In genomic region chrX:134548257-134548732, GRCh38 we compare ENCODE assay signal across 8 cellular contexts.
A peak's percentile ranks its signal among the peaks of the same experiment; 100 is the strongest.
DNase-seq lines count a peak whose midpoint lies in the region; ATAC-seq and TF ChIP-seq lines count a peak whose summit lies in the region.

No MANE protein-coding gene starts in this region.

- peaks cover 97 to 100% (median 100%) of the 10 kb centered on the region in 11 experiments for H3K27me3 ChIP-seq in BLaER1 treated with 17β-estradiol and CSF1 and Interleukin-3, amounts not matched to agents 10 nM and 100 nM
- H3K27me3 ChIP-seq in H7 (ENCODE audit: control insufficient read depth, insufficient read depth, low read length) = peaks cover 45% of the 10 kb centered on the region
- peaks cover 11% of the 10 kb centered on the region for H3K27me3 ChIP-seq in WERI-Rb-1 (ENCODE audit: insufficient read depth, low read depth, severe bottlenecking)
- peaks cover 86% of the 10 kb centered on the region for H3K27me3 ChIP-seq in iPS-18a (ENCODE audit: control insufficient read depth, insufficient read depth, low read length)
- peaks cover 0 to 6% (median 0%) of the 10 kb centered on the region in 4 donors for H3K27me3 ChIP-seq in upper lobe of left lung

- H3K9me3 ChIP-seq in BLaER1 treated with 17β-estradiol and CSF1 and Interleukin-3, amounts not matched to agents 10 nM and 100 nM (replicated peaks in 1 of 11) = peaks cover 13 to 47% (median 25%) of the 10 kb centered on the region in 11 experiments; a peak in 19 of 22 replicates
- H3K9me3 ChIP-seq in WERI-Rb-1 (ENCODE audit: severe bottlenecking) (peaks cover 3% of the 10 kb centered on the region), iPS-18a (ENCODE audit: control insufficient read depth, low read depth, low read length) (peaks cover under 1% of the 10 kb centered on the region), upper lobe of left lung (peaks cover 0 to 7% (median 0%) of the 10 kb centered on the region in 4 donors)

- DNase-seq in H7 (peak; percentile 56), WERI-Rb-1 (no peak), upper lobe of left lung (no peak), kidney glomerular epithelial cell (lab: John Stamatoyannopoulos, UW) (no peak)

- H3K4me3 ChIP-seq in BLaER1 treated with 17β-estradiol and CSF1 and Interleukin-3, amounts not matched to agents 10 nM and 100 nM = peak overlapping the region in 6 of 10 experiments; percentile 56 to 69 (median 60); a peak in 10 of 20 replicates
- H3K4me3 ChIP-seq in H7 (ENCODE audit: insufficient read depth, low read depth, low read length) (peak overlapping the region; percentile 67), WERI-Rb-1 (ENCODE audit: low read depth, low read length) (peak overlapping the region; percentile 58), iPS-18a (ENCODE audit: low read length) (peak overlapping the region; percentile 59), upper lobe of left lung (peak overlapping the region in 3 of 4 donors; percentile 40 to 56 (median 52))

- peaks cover 2 to 21% (median 15%) of the 10 kb centered on the region in 10 experiments; a peak in 19 of 20 replicates for H3K4me1 ChIP-seq in BLaER1 treated with 17β-estradiol and CSF1 and Interleukin-3, amounts not matched to agents 10 nM and 100 nM
- H3K4me1 ChIP-seq in iPS-18a (ENCODE audit: control insufficient read depth, low read depth, low read length) = peaks cover 16% of the 10 kb centered on the region
- peaks cover 0 to 9% (median 7%) of the 10 kb centered on the region in 4 donors for H3K4me1 ChIP-seq in upper lobe of left lung

- 7 to 39% methylated on average over 15 of the region's 15 CpGs for WGBS in upper lobe of left lung, 2 donors

- no peak for TF ChIP-seq EP300 in upper lobe of left lung (IDR thresholded peaks at IDR 0.05)

- no peak for TF ChIP-seq POLR2A in upper lobe of left lung (IDR thresholded peaks at IDR 0.05)

- H3K27ac ChIP-seq in BLaER1 treated with 17β-estradiol and CSF1 and Interleukin-3, amounts not matched to agents 10 nM and 100 nM = peak overlapping the region in 2 of 11 experiments; percentile 72 to 77; a peak in 4 of 22 replicates
- no peak overlapping the region for H3K27ac ChIP-seq in WERI-Rb-1
- H3K27ac ChIP-seq in iPS-18a (ENCODE audit: low read length) = no peak overlapping the region
- peak overlapping the region in 2 of 4 donors; percentile 78 to 79 for H3K27ac ChIP-seq in upper lobe of left lung

- peaks cover 0 to 14% (median 0%) of the 10 kb centered on the region in 11 experiments; a peak in 2 of 22 replicates for H3K36me3 ChIP-seq in BLaER1 treated with 17β-estradiol and CSF1 and Interleukin-3, amounts not matched to agents 10 nM and 100 nM
- H3K36me3 ChIP-seq in H7 (replicated peaks; ENCODE audit: control insufficient read depth, insufficient read depth, low read length) = no peaks in the 10 kb centered on the region
- no peaks in the 10 kb centered on the region for H3K36me3 ChIP-seq in WERI-Rb-1
- no peaks in the 10 kb centered on the region for H3K36me3 ChIP-seq in iPS-18a (ENCODE audit: control insufficient read depth, low read depth, low read length)
- no peaks in the 10 kb centered on the region for H3K36me3 ChIP-seq in upper lobe of left lung

- TF ChIP-seq CTCF in WERI-Rb-1 (IDR thresholded peaks at IDR 0.05; ENCODE audit: low read depth, low read length) (no peak), upper lobe of left lung (IDR thresholded peaks at IDR 0.05) (no peak)

- ATAC-seq in upper lobe of left lung (ENCODE audit: low FRiP score in 2 of 2) = no peak
- no peak for ATAC-seq in GM19023 (IDR thresholded peaks at IDR 0.05; ENCODE audit: unreplicated experiment)
- ATAC-seq in GM21515 (IDR thresholded peaks at IDR 0.05; ENCODE audit: unreplicated experiment) = no peak

- H3K9ac ChIP-seq in BLaER1 treated with 17β-estradiol and CSF1 and Interleukin-3, amounts not matched to agents 10 nM and 100 nM = peak overlapping the region in 4 of 11 experiments; percentile 73 to 79 (median 75); a peak in 7 of 22 replicates
- H3K9ac ChIP-seq in iPS-18a (ENCODE audit: low read length) = peak overlapping the region; percentile 41

- H4K20me1 ChIP-seq in BLaER1 treated with 17β-estradiol and CSF1 and Interleukin-3, amounts not matched to agents 10 nM and 100 nM = peaks cover 0 to 52% (median 14%) of the 10 kb centered on the region in 11 experiments; a peak in 12 of 22 replicates

- H3K4me2 ChIP-seq in BLaER1 treated with 17β-estradiol and CSF1 and Interleukin-3, amounts not matched to agents 10 nM and 100 nM = peak overlapping the region; percentile 80 to 89 (median 83); a peak in 18 of 22 replicates
